Comparison of ENCODE assay signal across 21 cellular contexts in the genomic region with DNA sequence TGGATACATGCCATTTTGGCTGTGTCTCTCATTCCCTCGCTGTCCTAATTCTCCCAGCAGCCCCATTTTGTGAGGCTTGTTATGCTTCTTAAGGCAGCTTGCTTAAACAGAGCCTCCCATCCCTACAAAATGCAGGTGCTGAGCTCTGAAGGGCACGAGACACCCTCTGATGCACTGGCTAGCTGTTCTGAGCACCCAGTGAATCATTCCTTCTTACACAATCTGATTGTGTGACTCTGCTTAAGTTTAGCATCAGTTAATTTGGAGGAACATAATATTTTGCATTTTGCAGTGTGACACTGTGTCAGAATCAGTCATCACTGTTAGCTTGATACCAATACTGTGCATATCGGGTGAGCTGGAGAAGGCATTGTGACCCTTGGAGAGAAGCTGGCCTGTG.
"Had no signal": no experiment of that assay in that cellular context is flagged by ENCODE, and none has a peak within 500 bp of the region (broad histone marks: within the 10 kb centered on the region; RNA-seq: fewer than 3 reads in every experiment).

No MANE protein-coding gene starts in this region.

- H3K4me3 Mint-ChIP-seq: activated naive CD4-positive, alpha-beta T cell treated with anti-CD3 and anti-CD28 coated beads, Interleukin-2, amount 50 U/mL, for 24 hours; effector memory CD8-positive, alpha-beta T cell; naive B cell; neural progenitor cell; stimulated activated naive CD8-positive, alpha-beta T cell treated with anti-CD3 and anti-CD28 coated beads, Interleukin-15, Interleukin-2, amounts not matched to agents 100 ng/mL and 50 ng/mL, for 24 hours had no signal

- DNase-seq: activated CD4-positive, alpha-beta T cell treated with anti-CD3 and anti-CD28 coated beads, Interleukin-2, amount 50 U/mL, for 1 hour; activated CD8-positive, alpha-beta memory T cell treated with anti-CD3 and anti-CD28 coated beads for 24 hours; activated CD8-positive, alpha-beta memory T cell treated with anti-CD3 and anti-CD28 coated beads, Interleukin-2, amount 50 U/mL, for 48 hours; activated effector memory CD4-positive, alpha-beta T cell treated with anti-CD3 and anti-CD28 coated beads, Interleukin-2, amount 50 U/mL, for 16 hours; activated T-cell treated with anti-CD3 and anti-CD28 coated beads, Interleukin-2, amount 50 U/mL, for 48 hours; adrenal gland; caudate nucleus; effector memory CD8-positive, alpha-beta T cell; heart left ventricle; mesenchymal stem cell; mucosa of descending colon; naive B cell; right cardiac atrium had no signal

- H3K27ac Mint-ChIP-seq: activated naive CD4-positive, alpha-beta T cell treated with anti-CD3 and anti-CD28 coated beads, Interleukin-2, amount 50 U/mL, for 24 hours; effector memory CD8-positive, alpha-beta T cell; naive B cell; neural progenitor cell; stimulated activated naive CD8-positive, alpha-beta T cell treated with anti-CD3 and anti-CD28 coated beads, Interleukin-15, Interleukin-2, amounts not matched to agents 100 ng/mL and 50 ng/mL, for 24 hours had no signal

- H3K27me3 Mint-ChIP-seq: activated naive CD4-positive, alpha-beta T cell treated with anti-CD3 and anti-CD28 coated beads, Interleukin-2, amount 50 U/mL, for 24 hours; effector memory CD8-positive, alpha-beta T cell; naive B cell; stimulated activated naive CD8-positive, alpha-beta T cell treated with anti-CD3 and anti-CD28 coated beads, Interleukin-15, Interleukin-2, amounts not matched to agents 100 ng/mL and 50 ng/mL, for 24 hours had no signal

- H3K27ac ChIP-seq: adrenal gland, epithelial cell of prostate, gastroesophageal sphincter, heart left ventricle, neural progenitor cell, prostate gland, skin epidermis had no signal

- H3K4me2 ChIP-seq: neural progenitor cell had no signal

- H3K9ac ChIP-seq: neural progenitor cell had no signal

- H3K4me3 ChIP-seq: adrenal gland, gastroesophageal sphincter, heart left ventricle, mucosa of descending colon, neural progenitor cell, prostate gland, skin epidermis had no signal

- H3K9me3 ChIP-seq: adrenal gland, mucosa of descending colon, prostate gland had no signal

- H3K36me3 ChIP-seq: adrenal gland, gastroesophageal sphincter, heart left ventricle, neural progenitor cell, prostate gland had no signal

- H3K27me3 ChIP-seq: adrenal gland, gastroesophageal sphincter, heart left ventricle, neural progenitor cell had no signal

- ATAC-seq: activated CD4-positive, CD25-positive, alpha-beta regulatory T cell treated with anti-CD3 and anti-CD28 coated beads, Interleukin-2, amount 50 U/mL, for 24 hours; effector memory CD8-positive, alpha-beta T cell; gastroesophageal sphincter; heart left ventricle; mucosa of descending colon; right cardiac atrium had no signal

- H2AFZ ChIP-seq: neural progenitor cell had no signal

- H3K4me1 Mint-ChIP-seq: activated naive CD4-positive, alpha-beta T cell treated with anti-CD3 and anti-CD28 coated beads, Interleukin-2, amount 50 U/mL, for 24 hours; naive B cell had no signal

- H3K36me3 Mint-ChIP-seq: naive B cell, neural progenitor cell had no signal

- H3K9me3 Mint-ChIP-seq: effector memory CD8-positive, alpha-beta T cell; stimulated activated naive CD8-positive, alpha-beta T cell treated with anti-CD3 and anti-CD28 coated beads, Interleukin-15, Interleukin-2, amounts not matched to agents 100 ng/mL and 50 ng/mL, for 24 hours had no signal

- H3K4me1 ChIP-seq: adrenal gland, gastroesophageal sphincter, heart left ventricle, prostate gland had no signal
